Comparison of ENCODE assay signal across 16 cellular contexts in genomic region chr17:37111329-37111728, GRCh38.
DNase-seq lines count a peak whose midpoint lies in the region; ATAC-seq and TF ChIP-seq lines count a peak whose summit lies in the region.
"Had no signal": no experiment of that assay in that cellular context is flagged by ENCODE, and none has a peak within 500 bp of the region (broad histone marks: within the 10 kb centered on the region; RNA-seq: fewer than 3 reads in every experiment).

No MANE protein-coding gene starts in this region.

- H3K27ac Mint-ChIP-seq in GM23338 (peak overlapping the region; percentile 66; the same call in 1 of the 2 replicates), brain (peak overlapping the region; percentile 46 to 89 (median 84))

- H4K20me1 ChIP-seq in GM23338 (replicated peaks; ENCODE audit: insufficient read depth) = no peaks in the 10 kb centered on the region

- peaks cover 25% of the 10 kb centered on the region for H3F3A ChIP-seq in GM23338 (replicated peaks; ENCODE audit: low read depth)

- no peak for ATAC-seq in GM23338
- ATAC-seq in GM18858 (IDR thresholded peaks at IDR 0.05; ENCODE audit: unreplicated experiment) = no peak
- ATAC-seq in HG02981 (IDR thresholded peaks at IDR 0.05; ENCODE audit: unreplicated experiment) = no peak
- no peak for ATAC-seq in left cardiac atrium
- ATAC-seq: A549, HCT116, PC-3 had no signal

- H2AFZ ChIP-seq in GM23338 = no peak overlapping the region

- DNase-seq in GM23338 (ENCODE audit: low spot score) (no peak), medulla oblongata (ENCODE audit: extremely low spot score) (peak; percentile 65), pons (ENCODE audit: low spot score) (peak; percentile 88), left cardiac atrium (no peak)
- DNase-seq in stimulated activated CD4-positive, alpha-beta T cell treated with anti-CD3 and anti-CD28 coated beads, Interleukin-15, amount 100 ng/mL, for 24 hours = no peak
- DNase-seq: CD4-positive, CD25-positive, alpha-beta regulatory T cell; DMS79; NCI-H1436 treated with DMSO at 0.1 percent for 48 hours; NCI-H2081; NCI-H526 treated with DMSO at 0.1 percent for 48 hours; PC-3 had no signal

- no peak overlapping the region for H3K4me3 ChIP-seq in GM23338
- H3K4me3 ChIP-seq: A549 had no signal

- H3K9me3 Mint-ChIP-seq in GM23338 (no peaks in the 10 kb centered on the region), brain (no peaks in the 10 kb centered on the region)
- H3K9me3 Mint-ChIP-seq: CD4-positive, CD25-positive, alpha-beta regulatory T cell had no signal

- no peak overlapping the region for H3K4me2 ChIP-seq in GM23338
- H3K4me2 ChIP-seq: A549 had no signal

- no peaks in the 10 kb centered on the region for H3K79me2 ChIP-seq in GM23338 (replicated peaks; ENCODE audit: insufficient read depth)

- H3K4me1 ChIP-seq in GM23338 (ENCODE audit: insufficient read depth) = peaks cover 18% of the 10 kb centered on the region
- H3K4me1 ChIP-seq: A549 had no signal

- H3K9me2 ChIP-seq in GM23338 (ENCODE audit: insufficient read depth) = no peaks in the 10 kb centered on the region

- H3K27ac ChIP-seq in GM23338 (ENCODE audit: low read depth) = no peak overlapping the region; the same call in 1 of the 2 replicates
- H3K27ac ChIP-seq: A549 had no signal

- H3K27me3 Mint-ChIP-seq in GM23338 (ENCODE audit: insufficient read depth, low read depth, poor library complexity) (no peaks in the 10 kb centered on the region), brain (no peaks in the 10 kb centered on the region)
- H3K27me3 Mint-ChIP-seq: CD4-positive, CD25-positive, alpha-beta regulatory T cell had no signal

- H3K36me3 ChIP-seq in GM23338 (ENCODE audit: insufficient read depth) = peaks cover 19% of the 10 kb centered on the region

- no peak overlapping the region for H3K4me3 Mint-ChIP-seq in GM23338
- peak overlapping the region in 3 of 5 experiments; percentile 2 to 20 (median 18) for H3K4me3 Mint-ChIP-seq in brain
- H3K4me3 Mint-ChIP-seq: CD4-positive, CD25-positive, alpha-beta regulatory T cell had no signal

- intact Hi-C loops in left cardiac atrium (cut with DNase I) = no loop called here

- TF ChIP-seq CTCF in GM23338 (conservative IDR thresholded peaks at IDR 0.05; ENCODE audit: low read depth in 2 of 2) = no peak
- TF ChIP-seq CTCF in brain (conservative IDR thresholded peaks at IDR 0.05) = no peak

- peaks cover 49% of the 10 kb centered on the region for H3K36me3 Mint-ChIP-seq in GM23338 (ENCODE audit: low read depth)
- H3K36me3 Mint-ChIP-seq in brain = peaks cover 40% of the 10 kb centered on the region

- H3K4me1 Mint-ChIP-seq in GM23338 (peaks cover 39% of the 10 kb centered on the region), brain (peaks cover 74% of the 10 kb centered on the region)

- no peaks in the 10 kb centered on the region for H3K27me3 ChIP-seq in GM23338 (ENCODE audit: insufficient read depth)

TF ChIP-seq in GM23338, 12 proteins besides CTCF, POLR2A, EP300 and RAD21 (continues in another document):
- no peak for TF ChIP-seq EZH2phosphoT487 (IDR thresholded peaks at IDR 0.05; ENCODE audit: unreplicated experiment)
- TF ChIP-seq EZH2 (IDR thresholded peaks at IDR 0.05; ENCODE audit: low read depth, unreplicated experiment) = no peak
- no peak for TF ChIP-seq ETS1 (IDR thresholded peaks at IDR 0.05)
- TF ChIP-seq POLR2AphosphoS5 (IDR thresholded peaks at IDR 0.05; ENCODE audit: low read depth) = no peak
- no peak for TF ChIP-seq JUNB (IDR thresholded peaks at IDR 0.05; ENCODE audit: unreplicated experiment)
- TF ChIP-seq STAT1 (IDR thresholded peaks at IDR 0.05; ENCODE audit: unreplicated experiment) = no peak
- TF ChIP-seq NANOG (IDR thresholded peaks at IDR 0.05; ENCODE audit: borderline replicate concordance) = no peak
- TF ChIP-seq ZNF114 (CRISPR knock-in tag; IDR thresholded peaks at IDR 0.05) = no peak
- TF ChIP-seq, protein P1, sequence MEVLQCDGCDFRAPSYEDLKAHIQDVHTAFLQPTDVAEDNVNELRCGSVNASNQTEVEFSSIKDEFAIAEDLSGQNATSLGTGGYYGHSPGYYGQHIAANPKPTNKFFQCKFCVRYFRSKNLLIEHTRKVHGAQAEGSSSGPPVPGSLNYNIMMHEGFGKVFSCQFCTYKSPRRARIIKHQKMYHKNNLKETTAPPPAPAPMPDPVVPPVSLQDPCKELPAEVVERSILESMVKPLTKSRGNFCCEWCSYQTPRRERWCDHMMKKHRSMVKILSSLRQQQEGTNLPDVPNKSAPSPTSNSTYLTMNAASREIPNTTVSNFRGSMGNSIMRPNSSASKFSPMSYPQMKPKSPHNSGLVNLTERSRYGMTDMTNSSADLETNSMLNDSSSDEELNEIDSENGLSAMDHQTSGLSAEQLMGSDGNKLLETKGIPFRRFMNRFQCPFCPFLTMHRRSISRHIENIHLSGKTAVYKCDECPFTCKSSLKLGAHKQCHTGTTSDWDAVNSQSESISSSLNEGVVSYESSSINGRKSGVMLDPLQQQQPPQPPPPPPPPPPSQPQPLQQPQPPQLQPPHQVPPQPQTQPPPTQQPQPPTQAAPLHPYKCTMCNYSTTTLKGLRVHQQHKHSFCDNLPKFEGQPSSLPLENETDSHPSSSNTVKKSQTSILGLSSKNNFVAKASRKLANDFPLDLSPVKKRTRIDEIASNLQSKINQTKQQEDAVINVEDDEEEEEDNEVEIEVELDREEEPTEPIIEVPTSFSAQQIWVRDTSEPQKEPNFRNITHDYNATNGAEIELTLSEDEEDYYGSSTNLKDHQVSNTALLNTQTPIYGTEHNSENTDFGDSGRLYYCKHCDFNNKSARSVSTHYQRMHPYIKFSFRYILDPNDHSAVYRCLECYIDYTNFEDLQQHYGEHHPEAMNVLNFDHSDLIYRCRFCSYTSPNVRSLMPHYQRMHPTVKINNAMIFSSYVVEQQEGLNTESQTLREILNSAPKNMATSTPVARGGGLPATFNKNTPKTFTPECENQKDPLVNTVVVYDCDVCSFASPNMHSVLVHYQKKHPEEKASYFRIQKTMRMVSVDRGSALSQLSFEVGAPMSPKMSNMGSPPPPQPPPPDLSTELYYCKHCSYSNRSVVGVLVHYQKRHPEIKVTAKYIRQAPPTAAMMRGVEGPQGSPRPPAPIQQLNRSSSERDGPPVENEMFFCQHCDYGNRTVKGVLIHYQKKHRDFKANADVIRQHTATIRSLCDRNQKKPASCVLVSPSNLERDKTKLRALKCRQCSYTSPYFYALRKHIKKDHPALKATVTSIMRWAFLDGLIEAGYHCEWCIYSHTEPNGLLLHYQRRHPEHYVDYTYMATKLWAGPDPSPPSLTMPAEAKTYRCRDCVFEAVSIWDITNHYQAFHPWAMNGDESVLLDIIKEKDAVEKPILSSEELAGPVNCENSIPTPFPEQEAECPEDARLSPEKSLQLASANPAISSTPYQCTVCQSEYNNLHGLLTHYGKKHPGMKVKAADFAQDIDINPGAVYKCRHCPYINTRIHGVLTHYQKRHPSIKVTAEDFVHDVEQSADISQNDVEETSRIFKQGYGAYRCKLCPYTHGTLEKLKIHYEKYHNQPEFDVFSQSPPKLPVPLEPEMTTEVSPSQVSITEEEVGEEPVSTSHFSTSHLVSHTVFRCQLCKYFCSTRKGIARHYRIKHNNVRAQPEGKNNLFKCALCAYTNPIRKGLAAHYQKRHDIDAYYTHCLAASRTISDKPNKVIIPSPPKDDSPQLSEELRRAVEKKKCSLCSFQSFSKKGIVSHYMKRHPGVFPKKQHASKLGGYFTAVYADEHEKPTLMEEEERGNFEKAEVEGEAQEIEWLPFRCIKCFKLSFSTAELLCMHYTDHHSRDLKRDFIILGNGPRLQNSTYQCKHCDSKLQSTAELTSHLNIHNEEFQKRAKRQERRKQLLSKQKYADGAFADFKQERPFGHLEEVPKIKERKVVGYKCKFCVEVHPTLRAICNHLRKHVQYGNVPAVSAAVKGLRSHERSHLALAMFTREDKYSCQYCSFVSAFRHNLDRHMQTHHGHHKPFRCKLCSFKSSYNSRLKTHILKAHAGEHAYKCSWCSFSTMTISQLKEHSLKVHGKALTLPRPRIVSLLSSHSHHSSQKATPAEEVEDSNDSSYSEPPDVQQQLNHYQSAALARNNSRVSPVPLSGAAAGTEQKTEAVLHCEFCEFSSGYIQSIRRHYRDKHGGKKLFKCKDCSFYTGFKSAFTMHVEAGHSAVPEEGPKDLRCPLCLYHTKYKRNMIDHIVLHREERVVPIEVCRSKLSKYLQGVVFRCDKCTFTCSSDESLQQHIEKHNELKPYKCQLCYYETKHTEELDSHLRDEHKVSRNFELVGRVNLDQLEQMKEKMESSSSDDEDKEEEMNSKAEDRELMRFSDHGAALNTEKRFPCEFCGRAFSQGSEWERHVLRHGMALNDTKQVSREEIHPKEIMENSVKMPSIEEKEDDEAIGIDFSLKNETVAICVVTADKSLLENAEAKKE (CRISPR knock-in tag; IDR thresholded peaks at IDR 0.05) = no peak
- TF ChIP-seq CREB1 (CRISPR knock-in tag; IDR thresholded peaks at IDR 0.05; ENCODE audit: low read depth) = no peak
- TF ChIP-seq ZNF331 (CRISPR knock-in tag; IDR thresholded peaks at IDR 0.05; ENCODE audit: low read depth) = no peak

Comparison
In these comparisons a context has a peak if more than half of its experiments do, and no peak if none do; other contexts are left out.
1. DNase-seq: peak in medulla oblongata (single experiment) and pons (single experiment); none in GM23338 (single experiment), left cardiac atrium (single experiment) and stimulated activated CD4-positive, alpha-beta T cell treated with anti-CD3 and anti-CD28 coated beads, Interleukin-15, amount 100 ng/mL, for 24 hours (single experiment).